ENCODE assay signal across 1 cellular context in genomic region chr14:21405097-21405496, GRCh38.
TF ChIP-seq lines count a peak whose summit lies in the region.

No MANE protein-coding gene starts in this region.

TF ChIP-seq in HepG2, 621 proteins besides CTCF, POLR2A, EP300 and RAD21:
- peak; percentile 68 for TF ChIP-seq CEBPG (CRISPR knock-in tag; IDR thresholded peaks at IDR 0.05)
- no peak for TF ChIP-seq E2F2 (CRISPR knock-in tag; IDR thresholded peaks at IDR 0.05; ENCODE audit: borderline replicate concordance)
- TF ChIP-seq ZNF639 (CRISPR knock-in tag; conservative IDR thresholded peaks at IDR 0.05) = no peak
- TF ChIP-seq CEBPB (IDR thresholded peaks at IDR 0.05; ENCODE audit: borderline replicate concordance, low read depth, low read length) = peak; percentile 87
- no peak for TF ChIP-seq MAF1 (CRISPR knock-in tag; IDR thresholded peaks at IDR 0.05; ENCODE audit: borderline replicate concordance)
